22 cellular contexts compared by ENCODE assay signal in genomic region chr13:20550799-20551198, GRCh38. TPM values are rescaled to one million over a fixed set of nuclear protein-coding genes. Genes with fewer than 3 reads are reported as not detected.
DNase-seq lines count a peak whose midpoint lies in the region; ATAC-seq, FAIRE-seq and TF ChIP-seq lines count a peak whose summit lies in the region.
"Had no signal": no experiment of that assay in that cellular context is flagged by ENCODE, and none has a peak within 500 bp of the region (broad histone marks: within the 10 kb centered on the region; RNA-seq: fewer than 3 reads in every experiment).

No MANE protein-coding gene starts in this region.

- ATAC-seq in HepG2 = no peak
- no peak for ATAC-seq in GM19395 (IDR thresholded peaks at IDR 0.05; ENCODE audit: unreplicated experiment)
- no peak for ATAC-seq in HG03139 (IDR thresholded peaks at IDR 0.05; ENCODE audit: unreplicated experiment)
- ATAC-seq: heart left ventricle had no signal

- WGBS in HepG2 (ENCODE audit: low lambda C conversion rate) = 63% methylated on average over 5 of the region's 5 CpGs

- TF ChIP-seq POLR2A in HepG2 (IDR thresholded peaks at IDR 0.05; ENCODE audit: insufficient read depth in 1 of 2, low read depth in 2 of 2, low read length in 2 of 2) = no peak

- H3K36me3 ChIP-seq in Loucy (ENCODE audit: insufficient read depth, low read length) (no peaks in the 10 kb centered on the region), HepG2 (replicated peaks in 1 of 2; ENCODE audit: control insufficient read depth in 1 of 2, insufficient read depth in 2 of 2, low read length in 2 of 2) (no peaks in the 10 kb centered on the region)
- H3K36me3 ChIP-seq: esophagus muscularis mucosa, heart left ventricle, MG63 had no signal

- no peak for TF ChIP-seq RAD21 in HepG2 (CRISPR knock-in tag; IDR thresholded peaks at IDR 0.05)

- H3K27ac ChIP-seq in caudate nucleus (ENCODE audit: low read depth, low read length) = peak overlapping the region; percentile 14
- no peak overlapping the region for H3K27ac ChIP-seq in HepG2 (ENCODE audit: extremely low read length, insufficient read depth, low read length)
- H3K27ac ChIP-seq: esophagus muscularis mucosa, heart left ventricle had no signal

- FAIRE-seq in HepG2 (lab: Jason Lieb, UNC) = no peak
- FAIRE-seq: keratinocyte, small intestine had no signal

- H2AFZ ChIP-seq in Loucy (ENCODE audit: low read length) = peak overlapping the region; percentile 61
- no peak overlapping the region for H2AFZ ChIP-seq in HepG2 (ENCODE audit: low read length)

- intact Hi-C loops in HepG2 (cut with micrococcal nuclease; ENCODE audit: unreplicated experiment) = loop anchor here (5.0 kb wide), 1 partner anchor 53 kb away; no protein-coding TSS in a partner anchor

- H3K4me3 ChIP-seq in Loucy (ENCODE audit: low read length, poor library complexity, severe bottlenecking) (no peak overlapping the region), HepG2 (replicated peaks in 1 of 3; ENCODE audit: insufficient read depth in 1 of 3, low read depth in 2 of 3, low read length in 3 of 3) (no peak overlapping the region)
- H3K4me3 ChIP-seq: esophagus muscularis mucosa, heart left ventricle, MG63 had no signal

- no peaks in the 10 kb centered on the region for H3K79me2 ChIP-seq in Loucy (ENCODE audit: insufficient read depth, low read length)
- no peaks in the 10 kb centered on the region for H3K79me2 ChIP-seq in HepG2 (ENCODE audit: insufficient read depth, low read length)

- H3K27me3 ChIP-seq in Loucy (ENCODE audit: insufficient read depth, low read length, poor library complexity, severe bottlenecking) = no peaks in the 10 kb centered on the region
- no peaks in the 10 kb centered on the region for H3K27me3 ChIP-seq in HepG2 (ENCODE audit: control insufficient read depth in 1 of 2, insufficient read depth in 2 of 2, low read length in 2 of 2)
- H3K27me3 ChIP-seq: esophagus muscularis mucosa, heart left ventricle, MG63 had no signal

- H3K9ac ChIP-seq in Loucy (ENCODE audit: low read depth, low read length, poor library complexity, severe bottlenecking) = no peak overlapping the region
- H3K9ac ChIP-seq in HepG2 (ENCODE audit: insufficient read depth, low read depth, low read length) = no peak overlapping the region

- H3F3A ChIP-seq in Loucy (ENCODE audit: low read depth) = no peaks in the 10 kb centered on the region

- no TSS peak for BruUV-seq in HepG2 (replicated peaks; lab: Mats Ljungman, UMichigan)

- H3K4me1 ChIP-seq in Loucy (ENCODE audit: insufficient read depth, low read length, poor library complexity, severe bottlenecking) = peaks cover 16% of the 10 kb centered on the region
- peaks cover 88% of the 10 kb centered on the region for H3K4me1 ChIP-seq in HepG2 (ENCODE audit: insufficient read depth, low read length)
- H3K4me1 ChIP-seq: esophagus muscularis mucosa had no signal

- H3K9me3 ChIP-seq in Loucy (ENCODE audit: insufficient read depth, low read depth, low read length) (no peaks in the 10 kb centered on the region), HepG2 (ENCODE audit: low read length) (no peaks in the 10 kb centered on the region)
- H3K9me3 ChIP-seq: esophagus muscularis mucosa, heart left ventricle, MG63 had no signal

- H3K4me2 ChIP-seq in Loucy (ENCODE audit: low read depth, low read length, poor library complexity, severe bottlenecking) = no peak overlapping the region
- no peak overlapping the region for H3K4me2 ChIP-seq in HepG2 (ENCODE audit: low read depth, low read length)

- in situ Hi-C loops in HepG2 (cut with HindIII; ENCODE audit: extremely low pct_ligation_motif_present, low pct_unique_long_range_greater_than_20kb) = no loop called here

- TF ChIP-seq EP300 in HepG2 (IDR thresholded peaks at IDR 0.05; ENCODE audit: low read depth in 2 of 2, low read length in 2 of 2) (no peak), HepG2 (CRISPR knock-in tag; IDR thresholded peaks at IDR 0.05; ENCODE audit: borderline replicate concordance) (no peak)

- CTCF ChIA-PET in HepG2 (lab: Yijun Ruan, JAX; ENCODE audit: low intra/inter-chr PET ratio, low total read pairs) = interaction anchor here (1.6 kb wide), 1 partner anchor 55 kb away, joined by 6 read pairs; no protein-coding TSS in a partner anchor

- H4K20me1 ChIP-seq in Loucy (ENCODE audit: insufficient read depth, low read length, poor library complexity, severe bottlenecking) (no peaks in the 10 kb centered on the region), HepG2 (ENCODE audit: insufficient read depth, low read length) (no peaks in the 10 kb centered on the region)

- H3K9me2 ChIP-seq in Loucy (replicated peaks; ENCODE audit: low read depth, low read length) = no peaks in the 10 kb centered on the region

- TF ChIP-seq CTCF in Loucy (conservative IDR thresholded peaks at IDR 0.05; ENCODE audit: low read length) = peak; percentile 45
- 0 out of 2 replicates have a peak, but pooled peaks have one; percentile 27 for TF ChIP-seq CTCF in HepG2 (CRISPR knock-in tag; IDR thresholded peaks at IDR 0.05)

- POLR2A ChIA-PET in HepG2 (lab: Yijun Ruan, JAX) = interaction anchor here (1.4 kb wide), 1 partner anchor 15 kb away, joined by 4 read pairs; no protein-coding TSS in a partner anchor

- peak; percentile 35 for DNase-seq in ELR (ENCODE audit: low read depth)
- peak in 3 of 61 donors; percentile 5 to 7 (median 7) for DNase-seq in caudate nucleus (lab: John Stamatoyannopoulos, UW)
- peak; percentile 23 for DNase-seq in HepG2 (ENCODE audit: low spot score)
- DNase-seq in activated effector memory CD4-positive, alpha-beta T cell treated with anti-CD3 and anti-CD28 coated beads, Interleukin-2, amount 50 U/mL, for 16 hours = no peak
- DNase-seq in GOT3 (lab: John Stamatoyannopoulos, UW) = no peak
- DNase-seq: activated CD4-positive, CD25-positive, alpha-beta regulatory T cell treated with anti-CD3 and anti-CD28 coated beads, Interleukin-2, amount 50 U/mL, for 72 hours; activated CD8-positive, alpha-beta memory T cell treated with anti-CD3 and anti-CD28 coated beads for 24 hours; COR-L47; heart left ventricle; mesendoderm; MG63; NCI-H1930; NCI-H446 treated with DMSO at 0.1 percent for 48 hours; nephron progenitor cell; SHP77 treated with DMSO at 0.1 percent for 48 hours; small intestine; stimulated activated CD4-positive, alpha-beta T cell treated with anti-CD3 and anti-CD28 coated beads, Interleukin-4, amount 100 ng/mL, for 4 hours had no signal

TF ChIP-seq in HepG2, 621 proteins besides CTCF, POLR2A, EP300 and RAD21 (continues in another document):
- TF ChIP-seq ELF3 (CRISPR knock-in tag; IDR thresholded peaks at IDR 0.05) = no peak
- TF ChIP-seq SAP130 (CRISPR knock-in tag; IDR thresholded peaks at IDR 0.05; ENCODE audit: low read depth) = peak; percentile 12; the same call in 1 of the 2 replicates
- 0 out of 2 replicates have a peak, but pooled peaks have one; percentile 18 for TF ChIP-seq CC2D1A (CRISPR knock-in tag; IDR thresholded peaks at IDR 0.05)
- TF ChIP-seq ATM (IDR thresholded peaks at IDR 0.05; ENCODE audit: borderline replicate concordance) = no peak

RNA-seq across cellular contexts. Expression of gene IFT88, which starts 16.2 kb away (rescaled TPM):
- total RNA-seq in HepG2 (2016; rRNA removed; fragmentation: Illumina TruSeq; extraction: Trizol) = 19.8 and 19.9 TPM in 2 replicates
- 5.2 and 6.4 TPM in 2 replicates for total RNA-seq in HepG2 (2016; cell fraction: cytosol; rRNA removed; fragmentation: Illumina TruSeq; extraction: Trizol; ENCODE audit: low read depth)
- total RNA-seq in HepG2 (2016; cell fraction: insoluble cytoplasmic fraction; rRNA removed; fragmentation: Illumina TruSeq; extraction: Trizol) = 20.7 and 21.4 TPM in 2 replicates
- total RNA-seq in HepG2 (2016; cell fraction: membrane; rRNA removed; fragmentation: Illumina TruSeq; extraction: Trizol) = 8.4 and 9.9 TPM in 2 replicates
- 28.4 and 39.1 TPM in 2 replicates for total RNA-seq in HepG2 (2016; cell fraction: nucleus; rRNA removed; fragmentation: Illumina TruSeq; extraction: Trizol)
- polyA plus RNA-seq in HepG2 (2011; rRNA removed) = 6.6 and 8.4 TPM in 2 replicates
- 1.8 and 2.9 TPM in 2 replicates for polyA plus RNA-seq in HepG2 (2011; cell fraction: cytosol; rRNA removed)
- 11.1 and 11.3 TPM in 2 replicates for polyA plus RNA-seq in HepG2 (2011; cell fraction: nucleus; rRNA removed)
- polyA plus RNA-seq in HepG2 (2012) = 7.1 and 9.3 TPM in 2 replicates
- polyA plus RNA-seq in HepG2 (2016; cell fraction: cytosol; fragmentation: Illumina TruSeq; extraction: Trizol; ENCODE audit: low read depth) = 1.1 and 1.6 TPM in 2 replicates
- polyA plus RNA-seq in HepG2 (2016; cell fraction: insoluble cytoplasmic fraction; fragmentation: Illumina TruSeq; extraction: Trizol; ENCODE audit: low read depth) = 15.8 and 15.9 TPM in 2 replicates
- 2.2 and 3.1 TPM in 2 replicates for polyA plus RNA-seq in HepG2 (2016; cell fraction: membrane; fragmentation: Illumina TruSeq; extraction: Trizol; ENCODE audit: low read depth)
- polyA plus RNA-seq in HepG2 (2016; cell fraction: nucleus; fragmentation: Illumina TruSeq; extraction: Trizol; ENCODE audit: insufficient read depth, low read depth) = 34.3 and 34.9 TPM in 2 replicates
- 1.8 and 5.7 TPM in 2 replicates for polyA minus RNA-seq in HepG2 (2011; rRNA and poly(A)+ RNA removed; ENCODE audit: low replicate concordance)
- polyA minus RNA-seq in HepG2 (2011; cell fraction: cytosol; rRNA and poly(A)+ RNA removed) = 4.7 and 6.0 TPM in 2 replicates
- 54.7 and 55.0 TPM in 2 replicates for polyA minus RNA-seq in HepG2 (2011; cell fraction: nucleus; rRNA and poly(A)+ RNA removed)

RNA-seq across cellular contexts. Expression of gene CRYL1, which starts 25.1 kb away (rescaled TPM):
- total RNA-seq in HepG2 (2016; rRNA removed; fragmentation: Illumina TruSeq; extraction: Trizol) = 57.2 and 71.7 TPM in 2 replicates
- total RNA-seq in HepG2 (2016; cell fraction: cytosol; rRNA removed; fragmentation: Illumina TruSeq; extraction: Trizol; ENCODE audit: low read depth) = 29.5 and 30.5 TPM in 2 replicates
- total RNA-seq in HepG2 (2016; cell fraction: insoluble cytoplasmic fraction; rRNA removed; fragmentation: Illumina TruSeq; extraction: Trizol) = 62.2 and 68.9 TPM in 2 replicates
- 43.1 and 48.4 TPM in 2 replicates for total RNA-seq in HepG2 (2016; cell fraction: membrane; rRNA removed; fragmentation: Illumina TruSeq; extraction: Trizol)
- total RNA-seq in HepG2 (2016; cell fraction: nucleus; rRNA removed; fragmentation: Illumina TruSeq; extraction: Trizol) = 31.5 and 32.4 TPM in 2 replicates
- 108 and 115 TPM in 2 replicates for polyA plus RNA-seq in HepG2 (2011; rRNA removed)
- polyA plus RNA-seq in HepG2 (2011; cell fraction: cytosol; rRNA removed) = 141 and 154 TPM in 2 replicates
- polyA plus RNA-seq in HepG2 (2011; cell fraction: nucleus; rRNA removed) = 42.9 and 50.6 TPM in 2 replicates
- 71.8 and 86.3 TPM in 2 replicates for polyA plus RNA-seq in HepG2 (2012)
- 31.6 and 39.2 TPM in 2 replicates for polyA plus RNA-seq in HepG2 (2016; cell fraction: cytosol; fragmentation: Illumina TruSeq; extraction: Trizol; ENCODE audit: low read depth)
- polyA plus RNA-seq in HepG2 (2016; cell fraction: insoluble cytoplasmic fraction; fragmentation: Illumina TruSeq; extraction: Trizol; ENCODE audit: low read depth) = 85.1 and 88.1 TPM in 2 replicates
- 41.0 and 48.6 TPM in 2 replicates for polyA plus RNA-seq in HepG2 (2016; cell fraction: membrane; fragmentation: Illumina TruSeq; extraction: Trizol; ENCODE audit: low read depth)
- 50.6 and 56.0 TPM in 2 replicates for polyA plus RNA-seq in HepG2 (2016; cell fraction: nucleus; fragmentation: Illumina TruSeq; extraction: Trizol; ENCODE audit: insufficient read depth, low read depth)
- 3.8 and 99.9 TPM in 2 replicates for polyA minus RNA-seq in HepG2 (2011; rRNA and poly(A)+ RNA removed; ENCODE audit: low replicate concordance)
- polyA minus RNA-seq in HepG2 (2011; cell fraction: cytosol; rRNA and poly(A)+ RNA removed) = 40.4 and 44.1 TPM in 2 replicates
- polyA minus RNA-seq in HepG2 (2011; cell fraction: nucleus; rRNA and poly(A)+ RNA removed) = 28.1 and 34.7 TPM in 2 replicates

Comparison
In these comparisons a context has a peak if more than half of its experiments do, and no peak if none do; other contexts are left out.
1. DNase-seq: peak in ELR (single experiment) and HepG2 (single experiment); none in activated effector memory CD4-positive, alpha-beta T cell treated with anti-CD3 and anti-CD28 coated beads, Interleukin-2, amount 50 U/mL, for 16 hours (single experiment) and GOT3 (single experiment).